Comparison of ENCODE assay signal across 8 cellular contexts in genomic region chr17:2222901-2223616, GRCh38.
DNase-seq lines count a peak whose midpoint lies in the region; ATAC-seq, FAIRE-seq and TF ChIP-seq lines count a peak whose summit lies in the region.

No MANE protein-coding gene starts in this region.

- DNase-seq in CD4-positive, alpha-beta T cell, result peak in 9 of 10 experiments; percentile 18 to 44 (median 27)
- DNase-seq in left colon (peak; percentile 42 to 56), frontal cortex (ENCODE audit: low spot score in 2 of 2) (no peak), GM19240 (ENCODE audit: insufficient read length, low spot score) (no peak)
- peak; percentile 21 to 43 for DNase-seq in stimulated activated CD8-positive, alpha-beta memory T cell treated with anti-CD3 and anti-CD28 coated beads, Interleukin-2, amount 100 ng/mL, for 1 hour (ENCODE audit: low read depth in 2 of 2)

- H3K4me3 Mint-ChIP-seq in CD4-positive, alpha-beta T cell, result peak overlapping the region; percentile 2
- H3K4me3 Mint-ChIP-seq in activated naive CD4-positive, alpha-beta T cell treated with anti-CD3 and anti-CD28 coated beads, Interleukin-2, amount 50 U/mL, for 24 hours, result peak overlapping the region; percentile 11

- POLR2A ChIA-PET in CD4-positive, alpha-beta T cell (lab: Charles Lee), result interaction anchor here (1.2 kb wide), 1 partner anchor 44 kb away, joined by 5 read pairs; no protein-coding TSS in a partner anchor

- H3K27ac ChIP-seq in CD4-positive, alpha-beta T cell (ENCODE audit: low read depth, low read length), result no peak overlapping the region

- intact Hi-C loops in CD4-positive, alpha-beta T cell (cut with DNase I, micrococcal nuclease), result no loop called here
- intact Hi-C loops in left colon (cut with DNase I, micrococcal nuclease), result no loop called here

- no peak for TF ChIP-seq CTCF in CD4-positive, alpha-beta T cell (IDR thresholded peaks at IDR 0.05)

- no peaks in the 10 kb centered on the region for H3K27me3 ChIP-seq in CD4-positive, alpha-beta T cell (ENCODE audit: control insufficient read depth, insufficient read depth, low read length)

- no peaks in the 10 kb centered on the region for H3K9me3 ChIP-seq in CD4-positive, alpha-beta T cell (ENCODE audit: control insufficient read depth, low read length)

- peaks cover 48% of the 10 kb centered on the region for H3K36me3 Mint-ChIP-seq in CD4-positive, alpha-beta T cell (ENCODE audit: low read depth)
- H3K36me3 Mint-ChIP-seq in activated naive CD4-positive, alpha-beta T cell treated with anti-CD3 and anti-CD28 coated beads, Interleukin-2, amount 50 U/mL, for 24 hours, result peaks cover 5% of the 10 kb centered on the region

- H3K4me1 Mint-ChIP-seq in CD4-positive, alpha-beta T cell (ENCODE audit: low read depth), result peaks cover 44% of the 10 kb centered on the region
- peaks cover 43% of the 10 kb centered on the region for H3K4me1 Mint-ChIP-seq in activated naive CD4-positive, alpha-beta T cell treated with anti-CD3 and anti-CD28 coated beads, Interleukin-2, amount 50 U/mL, for 24 hours

- no peaks in the 10 kb centered on the region for H3K27me3 Mint-ChIP-seq in CD4-positive, alpha-beta T cell
- no peaks in the 10 kb centered on the region for H3K27me3 Mint-ChIP-seq in activated naive CD4-positive, alpha-beta T cell treated with anti-CD3 and anti-CD28 coated beads, Interleukin-2, amount 50 U/mL, for 24 hours

- FAIRE-seq in frontal cortex (lab: Jason Lieb, UNC), result no peak

- H3K9me3 Mint-ChIP-seq in CD4-positive, alpha-beta T cell, result no peaks in the 10 kb centered on the region
- H3K9me3 Mint-ChIP-seq in activated naive CD4-positive, alpha-beta T cell treated with anti-CD3 and anti-CD28 coated beads, Interleukin-2, amount 50 U/mL, for 24 hours, result no peaks in the 10 kb centered on the region

- peak overlapping the region; percentile 60 for H3K27ac Mint-ChIP-seq in CD4-positive, alpha-beta T cell
- H3K27ac Mint-ChIP-seq in activated naive CD4-positive, alpha-beta T cell treated with anti-CD3 and anti-CD28 coated beads, Interleukin-2, amount 50 U/mL, for 24 hours, result peak overlapping the region; percentile 89

- CTCF ChIA-PET in CD4-positive, alpha-beta T cell (lab: Charles Lee), result interaction anchor here (1.0 to 4.5 kb wide), 5 partner anchors 8 to 170 kb away, joined by 3 to 23 read pairs (median 7); partner anchors contain the start of gene HIC1

- peak; percentile 85 for ATAC-seq in CD4-positive, alpha-beta T cell (ENCODE audit: poor library complexity)
- peak; percentile 47 for ATAC-seq in HG03565 (IDR thresholded peaks at IDR 0.05; ENCODE audit: unreplicated experiment)
- ATAC-seq in left colon, result no peak
- ATAC-seq in GM21619 (IDR thresholded peaks at IDR 0.05; ENCODE audit: unreplicated experiment), result no peak

Comparison
In these comparisons a context has a peak if more than half of its experiments do, and no peak if none do; other contexts are left out.
1. ATAC-seq: peak in CD4-positive, alpha-beta T cell (single experiment) and HG03565 (single experiment); none in left colon (single experiment) and GM21619 (single experiment).
2. DNase-seq: peak in CD4-positive, alpha-beta T cell (9 of 10), left colon (2 of 2) and stimulated activated CD8-positive, alpha-beta memory T cell treated with anti-CD3 and anti-CD28 coated beads, Interleukin-2, amount 100 ng/mL, for 1 hour (2 of 2); none in frontal cortex (0 of 2) and GM19240 (single experiment).